2 cellular contexts compared by ENCODE assay signal in the genomic region with DNA sequence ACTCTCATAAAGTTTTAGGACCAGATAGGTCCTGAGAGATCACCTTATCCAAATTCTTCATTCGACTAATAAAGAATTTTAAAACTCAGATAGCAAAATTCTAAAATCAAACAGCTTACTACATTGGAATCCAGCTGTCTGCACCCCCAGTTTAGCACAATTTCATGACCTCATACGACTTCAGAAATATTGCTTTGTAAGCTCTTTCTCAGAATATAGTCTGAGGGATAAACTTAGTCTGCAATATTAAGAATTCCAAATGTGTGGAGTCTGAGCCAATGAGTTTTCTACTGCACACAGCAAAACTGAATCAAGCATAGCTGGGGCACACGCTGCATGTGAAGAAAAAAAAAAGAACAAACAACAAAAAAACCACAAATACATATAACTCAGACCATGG.
TF ChIP-seq lines count a peak whose summit lies in the region.

No MANE protein-coding gene starts in this region.

TF ChIP-seq in HepG2, 621 proteins besides CTCF, POLR2A, EP300 and RAD21:
- TF ChIP-seq, protein P1, sequence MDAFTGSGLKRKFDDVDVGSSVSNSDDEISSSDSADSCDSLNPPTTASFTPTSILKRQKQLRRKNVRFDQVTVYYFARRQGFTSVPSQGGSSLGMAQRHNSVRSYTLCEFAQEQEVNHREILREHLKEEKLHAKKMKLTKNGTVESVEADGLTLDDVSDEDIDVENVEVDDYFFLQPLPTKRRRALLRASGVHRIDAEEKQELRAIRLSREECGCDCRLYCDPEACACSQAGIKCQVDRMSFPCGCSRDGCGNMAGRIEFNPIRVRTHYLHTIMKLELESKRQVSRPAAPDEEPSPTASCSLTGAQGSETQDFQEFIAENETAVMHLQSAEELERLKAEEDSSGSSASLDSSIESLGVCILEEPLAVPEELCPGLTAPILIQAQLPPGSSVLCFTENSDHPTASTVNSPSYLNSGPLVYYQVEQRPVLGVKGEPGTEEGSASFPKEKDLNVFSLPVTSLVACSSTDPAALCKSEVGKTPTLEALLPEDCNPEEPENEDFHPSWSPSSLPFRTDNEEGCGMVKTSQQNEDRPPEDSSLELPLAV (CRISPR knock-in tag; conservative IDR thresholded peaks at IDR 0.05; ENCODE audit: low read depth), result no peak
- peak; percentile 72; the same call in 1 of the 2 replicates for TF ChIP-seq MAFF (IDR thresholded peaks at IDR 0.05; ENCODE audit: low read depth, low read length)
- TF ChIP-seq MAFK (conservative IDR thresholded peaks at IDR 0.05 in 1 of 2, IDR thresholded peaks at IDR 0.05 in 1 of 2; ENCODE audit: low read length in 2 of 2), result peak; percentile 67 to 74; a peak in 3 of 4 replicates
- no peak for TF ChIP-seq ZNF713 (CRISPR knock-in tag; IDR thresholded peaks at IDR 0.05)
TF ChIP-seq in HepG2: peak in this region for 2.

TF ChIP-seq in A549, 52 proteins besides CTCF, POLR2A, EP300 and RAD21:
- TF ChIP-seq NFE2L2 (conservative IDR thresholded peaks at IDR 0.05; ENCODE audit: low read length) (no peak), KDM1A (IDR thresholded peaks at IDR 0.05; ENCODE audit: low read depth) (no peak), MAFK (IDR thresholded peaks at IDR 0.05; ENCODE audit: partially characterized antibody) (peak; percentile 9)
